Comparison of ENCODE assay signal across 8 cellular contexts in the genomic region with DNA sequence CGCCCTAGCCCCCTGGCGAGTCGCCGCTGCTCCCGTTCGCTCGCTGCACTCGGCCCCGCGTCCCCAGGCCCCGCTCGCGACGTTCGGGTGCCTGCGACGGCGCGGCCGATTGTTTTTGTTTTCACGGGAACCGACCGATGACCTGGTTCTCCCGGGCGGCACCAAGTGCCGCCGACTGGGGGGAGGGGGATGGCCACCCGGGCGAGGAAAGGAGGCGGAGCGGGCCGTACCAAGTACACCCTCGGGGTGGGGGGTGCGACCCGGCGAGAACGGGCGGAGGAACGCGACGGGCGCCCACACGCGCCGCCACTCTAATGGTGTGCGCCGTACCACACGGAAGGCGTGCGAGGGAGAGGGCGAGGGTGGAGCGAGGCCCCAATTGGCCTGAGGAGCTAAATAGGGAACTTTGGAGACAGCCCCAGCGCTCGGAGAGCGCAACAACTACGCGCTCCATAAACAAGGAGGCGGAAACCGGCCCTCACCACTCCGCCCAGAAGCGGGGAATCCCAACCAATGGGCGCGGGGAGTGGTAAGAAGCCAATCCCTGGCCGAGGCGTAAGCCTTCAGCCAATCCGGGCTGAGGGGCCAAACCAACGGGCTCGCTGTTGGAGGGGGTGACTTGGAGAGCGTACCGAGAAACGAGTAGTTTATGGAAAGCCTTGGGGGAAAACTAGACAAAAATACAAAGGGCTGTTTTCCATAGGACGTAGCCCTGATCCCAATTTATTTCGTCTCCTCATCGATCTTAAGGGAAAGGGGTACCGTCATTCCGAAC. TPM values are rescaled to one million over a fixed set of nuclear protein-coding genes. Genes with fewer than 3 reads are reported as not detected.
DNase-seq lines count a peak whose midpoint lies in the region; ATAC-seq and TF ChIP-seq lines count a peak whose summit lies in the region.
"Not testable (repeated sequence)": the region's sequence is repeated elsewhere in the genome, so short reads cannot be mapped to it uniquely, and the experiment has no call there.

No MANE protein-coding gene starts in this region.

- H3K4me3 ChIP-seq in PC-3 (ENCODE audit: low read length) (peak overlapping the region; percentile 70), epithelial cell of esophagus (ENCODE audit: low read length) (peak overlapping the region; percentile 58)

- H3K9me2 ChIP-seq in PC-3 (replicated peaks; ENCODE audit: low read length): not testable (repeated sequence)

- CTCF ChIA-PET in PC-3 (lab: Charles Lee): not testable (repeated sequence)

- not testable (repeated sequence) for H3K27me3 ChIP-seq in PC-3 (ENCODE audit: low read length)

- ATAC-seq in GM18870 (IDR thresholded peaks at IDR 0.05; ENCODE audit: unreplicated experiment): peak; percentile 91
- peak; percentile 91 for ATAC-seq in HG02943 (IDR thresholded peaks at IDR 0.05; ENCODE audit: low read depth, unreplicated experiment)
- peak; percentile 95 for ATAC-seq in PC-3
- ATAC-seq in activated T-cell treated with anti-CD3 and anti-CD28 coated beads, Interleukin-2, amount 50 U/mL, for 72 hours (replicated peaks in 1 of 2): peak; percentile 88 to 89

- H3K4me1 ChIP-seq in PC-3 (ENCODE audit: insufficient read depth, low read length): not testable (repeated sequence)

- H3K4me1 Mint-ChIP-seq in activated T-cell treated with anti-CD3 and anti-CD28 coated beads, Interleukin-2, amount 50 U/mL, for 72 hours (ENCODE audit: low read depth): not testable (repeated sequence)

- H3K4me3 Mint-ChIP-seq in activated T-cell treated with anti-CD3 and anti-CD28 coated beads, Interleukin-2, amount 50 U/mL, for 72 hours: peak overlapping the region; percentile 90 to 94

- peak overlapping the region; percentile 64 for H3K9ac ChIP-seq in PC-3 (ENCODE audit: low read length)

- not testable (repeated sequence) for H3K9me3 Mint-ChIP-seq in activated T-cell treated with anti-CD3 and anti-CD28 coated beads, Interleukin-2, amount 50 U/mL, for 72 hours

- peak; percentile 87 for DNase-seq in ACHN
- DNase-seq in PC-3: peak; percentile 81
- DNase-seq in activated T-cell treated with anti-CD3 and anti-CD28 coated beads, Interleukin-2, amount 50 U/mL, for 72 hours: peak; percentile 93 to 96
- peak; percentile 88 for DNase-seq in epithelial cell of esophagus (ENCODE audit: low read depth)
- DNase-seq in medulla oblongata (ENCODE audit: extremely low spot score): peak; percentile 86
- DNase-seq in stimulated activated CD4-positive, alpha-beta T cell treated with anti-CD3 and anti-CD28 coated beads, Interleukin-1b, Interleukin-23, amount 100 ng/mL, for 48 hours: peak; percentile 94

- in situ Hi-C loops in ACHN (cut with HindIII; ENCODE audit: low pct_ligation_motif_present, low pct_unique_long_range_greater_than_20kb, low sequenced_read_pairs): not testable (repeated sequence)

- H2AFZ ChIP-seq in PC-3 (ENCODE audit: low read length): peak overlapping the region; percentile 89

- not testable (repeated sequence) for H3K9me3 ChIP-seq in PC-3 (ENCODE audit: low read length)

- peak overlapping the region; percentile 56 for H3K27ac ChIP-seq in PC-3 (ENCODE audit: low read length)

- peaks cover 12% of the 10 kb centered on the region for H3K79me2 ChIP-seq in PC-3 (ENCODE audit: low read length)

- H3F3A ChIP-seq in PC-3 (ENCODE audit: low read length, unreplicated experiment): not testable (repeated sequence)

- not testable (repeated sequence) for H3K36me3 ChIP-seq in PC-3 (ENCODE audit: low read depth, low read length)

- not testable (repeated sequence) for H3K36me3 Mint-ChIP-seq in activated T-cell treated with anti-CD3 and anti-CD28 coated beads, Interleukin-2, amount 50 U/mL, for 72 hours (ENCODE audit: insufficient read depth in 2 of 2)

- TF ChIP-seq CTCF in PC-3 (conservative IDR thresholded peaks at IDR 0.05; ENCODE audit: low read depth, low read length); epithelial cell of esophagus (IDR thresholded peaks at IDR 0.05; ENCODE audit: insufficient read depth, low read depth, low read length, missing control alignments): not testable (repeated sequence)

- not testable (repeated sequence) for H3K27me3 Mint-ChIP-seq in activated T-cell treated with anti-CD3 and anti-CD28 coated beads, Interleukin-2, amount 50 U/mL, for 72 hours (ENCODE audit: low read depth)

- not testable (repeated sequence) for BruUV-seq in PC-3 (replicated peaks; lab: Mats Ljungman, UMichigan)

- intact Hi-C loops in PC-3 (cut with micrococcal nuclease): not testable (repeated sequence)

- POLR2A ChIA-PET in PC-3 (lab: Charles Lee; ENCODE audit: unreplicated experiment): not testable (repeated sequence)

- H3K27ac Mint-ChIP-seq in activated T-cell treated with anti-CD3 and anti-CD28 coated beads, Interleukin-2, amount 50 U/mL, for 72 hours: peak overlapping the region; percentile 96

- H3K4me2 ChIP-seq in PC-3 (ENCODE audit: low read length): peak overlapping the region; percentile 75

- H4K20me1 ChIP-seq in PC-3 (ENCODE audit: low read length): not testable (repeated sequence)

RNA-seq across cellular contexts. Expression of gene PLGLB1, which starts 54.8 kb away (rescaled TPM):
- 0.62 and 2.9 TPM in 2 replicates for total RNA-seq in PC-3 (2014; rRNA removed)
- 1 to 10 TPM; 4.4 to 5.7 TPM for total RNA-seq in activated T-cell treated with anti-CD3 and anti-CD28 coated beads, Interleukin-2, amount 50 U/mL, for 72 hours

Comparison
In these comparisons a context has a peak if more than half of its experiments do, and no peak if none do; other contexts are left out.
1. Peak in every context shown above with its lines: DNase-seq, ATAC-seq, H3K4me3 ChIP-seq and H3K27ac ChIP-seq.